1 cellular context compared by ENCODE assay signal in genomic region chr3:141460097-141460704, GRCh38.
A peak's percentile ranks its signal among the peaks of the same experiment; 100 is the strongest.
TF ChIP-seq lines count a peak whose summit lies in the region.

No MANE protein-coding gene starts in this region.

TF ChIP-seq in HepG2, 621 proteins besides CTCF, POLR2A, EP300 and RAD21 (continued from another document and continues in another):
- TF ChIP-seq ARID5B (CRISPR knock-in tag; IDR thresholded peaks at IDR 0.05) (peak; percentile 35), ZNF747 (CRISPR knock-in tag; IDR thresholded peaks at IDR 0.05; ENCODE audit: borderline replicate concordance) (no peak), STAG1 (CRISPR knock-in tag; IDR thresholded peaks at IDR 0.05) (peak; percentile 91), KDM2A (CRISPR knock-in tag; IDR thresholded peaks at IDR 0.05; ENCODE audit: borderline replicate concordance, low read depth) (peak; percentile 70; the same call in 1 of the 2 replicates), FOXP4 (CRISPR knock-in tag; IDR thresholded peaks at IDR 0.05) (0 out of 2 replicates have a peak, but pooled peaks have one; percentile 13), UBTF (CRISPR knock-in tag; IDR thresholded peaks at IDR 0.05) (no peak), SMC3 (IDR thresholded peaks at IDR 0.05; ENCODE audit: low read length) (peak; percentile 95), ZNF317 (CRISPR knock-in tag; IDR thresholded peaks at IDR 0.05) (no peak), ZNF737 (CRISPR knock-in tag; IDR thresholded peaks at IDR 0.05; ENCODE audit: borderline replicate concordance) (no peak), USF2 (IDR thresholded peaks at IDR 0.05; ENCODE audit: low read depth, low read length) (no peak), USF2 (CRISPR knock-in tag; IDR thresholded peaks at IDR 0.05; ENCODE audit: borderline replicate concordance) (no peak), KLF16 (CRISPR knock-in tag; IDR thresholded peaks at IDR 0.05) (0 out of 4 replicates have a peak, but pooled peaks of 1 of the 2 experiments have one; percentile 39), PHF20 (CRISPR knock-in tag; IDR thresholded peaks at IDR 0.05) (no peak), MIER3 (CRISPR knock-in tag; IDR thresholded peaks at IDR 0.05; ENCODE audit: borderline replicate concordance) (peak; percentile 35; the same call in 1 of the 2 replicates), TEAD2 (CRISPR knock-in tag; IDR thresholded peaks at IDR 0.05) (no peak), ZIK1 (CRISPR knock-in tag; IDR thresholded peaks at IDR 0.05; ENCODE audit: borderline replicate concordance, low read depth) (no peak), RXRB (CRISPR knock-in tag; IDR thresholded peaks at IDR 0.05; ENCODE audit: borderline replicate concordance) (peak; percentile 18; the same call in 1 of the 2 replicates), MTF1 (CRISPR knock-in tag; IDR thresholded peaks at IDR 0.05) (no peak), TGIF2 (CRISPR knock-in tag; IDR thresholded peaks at IDR 0.05) (no peak), JUND (CRISPR knock-in tag; IDR thresholded peaks at IDR 0.05) (no peak), ZNF143 (CRISPR knock-in tag; IDR thresholded peaks at IDR 0.05) (no peak), ZNF766 (CRISPR knock-in tag; IDR thresholded peaks at IDR 0.05; ENCODE audit: borderline replicate concordance) (no peak), ZNF225 (CRISPR knock-in tag; IDR thresholded peaks at IDR 0.05) (no peak), MXD4 (CRISPR knock-in tag; IDR thresholded peaks at IDR 0.05) (no peak), ZNF180 (CRISPR knock-in tag; IDR thresholded peaks at IDR 0.05; ENCODE audit: borderline replicate concordance, low read depth) (no peak), ZNF33B (CRISPR knock-in tag; IDR thresholded peaks at IDR 0.05) (0 out of 2 replicates have a peak, but pooled peaks have one; percentile 63), HMG20B (CRISPR knock-in tag; conservative IDR thresholded peaks at IDR 0.05) (no peak), TEAD3 (CRISPR knock-in tag; optimal IDR thresholded peaks at IDR 0.05; ENCODE audit: borderline replicate concordance) (peak; percentile 96), CREBL2 (CRISPR knock-in tag; IDR thresholded peaks at IDR 0.05; ENCODE audit: borderline replicate concordance) (no peak), ZNF567 (CRISPR knock-in tag; IDR thresholded peaks at IDR 0.05; ENCODE audit: borderline replicate concordance) (no peak), MTF2 (CRISPR knock-in tag; IDR thresholded peaks at IDR 0.05; ENCODE audit: borderline replicate concordance) (no peak), HMG20A (CRISPR knock-in tag; IDR thresholded peaks at IDR 0.05; ENCODE audit: borderline replicate concordance) (no peak; the same call in 1 of the 2 replicates), THAP9 (CRISPR knock-in tag; IDR thresholded peaks at IDR 0.05; ENCODE audit: borderline replicate concordance) (no peak), YY1 (IDR thresholded peaks at IDR 0.05; ENCODE audit: insufficient read depth, insufficient replicate concordance, low read depth, low read length) (peak; percentile 19), GMEB2 (CRISPR knock-in tag; IDR thresholded peaks at IDR 0.05; ENCODE audit: low read depth) (no peak), ZNF20 (CRISPR knock-in tag; IDR thresholded peaks at IDR 0.05) (no peak), FOXA1 (IDR thresholded peaks at IDR 0.05) (no peak), FOXA1 (CRISPR knock-in tag; IDR thresholded peaks at IDR 0.05) (0 out of 2 replicates have a peak, but pooled peaks have one; percentile 11), ETS1 (CRISPR knock-in tag; IDR thresholded peaks at IDR 0.05) (no peak), FOXA3 (CRISPR knock-in tag; IDR thresholded peaks at IDR 0.05) (peak; percentile 36; the same call in 1 of the 2 replicates), SUZ12 (IDR thresholded peaks at IDR 0.05; ENCODE audit: low read depth, low read length) (no peak), ATF6 (CRISPR knock-in tag; conservative IDR thresholded peaks at IDR 0.05) (no peak), ZNF704 (CRISPR knock-in tag; IDR thresholded peaks at IDR 0.05; ENCODE audit: borderline replicate concordance) (no peak), NRL (CRISPR knock-in tag; IDR thresholded peaks at IDR 0.05; ENCODE audit: borderline replicate concordance) (no peak), THAP11 (CRISPR knock-in tag; IDR thresholded peaks at IDR 0.05) (peak; percentile 59)
